In the genomic region with DNA sequence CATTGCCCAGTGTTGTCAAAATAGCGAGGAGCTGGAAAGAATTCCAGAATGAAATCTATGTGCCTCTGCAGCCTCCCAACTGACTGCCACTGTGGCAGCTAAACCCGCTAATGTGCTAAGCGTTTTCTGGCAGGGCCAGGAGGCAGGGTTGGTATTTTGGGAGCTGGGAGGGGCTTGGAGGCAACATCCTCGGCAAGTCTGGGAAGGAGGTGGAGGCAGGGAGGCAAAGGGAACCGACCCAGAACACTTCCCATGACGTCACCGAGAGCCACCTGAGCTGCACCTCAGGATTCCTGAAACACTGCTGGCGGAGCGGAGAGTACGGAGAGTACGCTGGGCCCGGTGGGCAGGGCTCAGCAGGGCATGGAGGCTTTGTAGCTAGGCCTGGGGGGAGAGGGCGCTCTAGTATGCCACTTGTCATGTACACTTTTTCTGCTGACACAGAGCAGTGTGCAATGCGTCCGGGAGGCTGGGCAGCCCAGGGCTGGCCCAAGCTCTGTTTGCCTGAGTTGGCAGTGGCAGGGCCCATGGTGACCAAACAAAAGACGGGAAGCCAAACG, we compare ENCODE assay signal across 10 cellular contexts.
DNase-seq lines count a peak whose midpoint lies in the region; ATAC-seq, FAIRE-seq and TF ChIP-seq lines count a peak whose summit lies in the region.
"Had no signal": no experiment of that assay in that cellular context is flagged by ENCODE, and none has a peak within 500 bp of the region (broad histone marks: within the 10 kb centered on the region; RNA-seq: fewer than 3 reads in every experiment).

No MANE protein-coding gene starts in this region.

- H3K9me3 ChIP-seq in kidney (ENCODE audit: control insufficient read depth in 1 of 2, low read length in 2 of 2) = no peaks in the 10 kb centered on the region

- peak overlapping the region; percentile 56 for H3K4me3 ChIP-seq in coronary artery
- peak overlapping the region in 1 of 2 donors; percentile 15 for H3K4me3 ChIP-seq in kidney (ENCODE audit: low read length in 2 of 2)

- no peaks in the 10 kb centered on the region for H3K36me3 ChIP-seq in kidney (ENCODE audit: control insufficient read depth in 1 of 2, insufficient read depth in 2 of 2, low read length in 2 of 2)

- no peak overlapping the region for H3K9ac ChIP-seq in kidney (ENCODE audit: low read length in 2 of 2)

- ATAC-seq in GM18520 (IDR thresholded peaks at IDR 0.05; ENCODE audit: unreplicated experiment) (no peak), HG02840 (IDR thresholded peaks at IDR 0.05; ENCODE audit: low FRiP score, unreplicated experiment) (no peak)

- H3K4me1 ChIP-seq in kidney (ENCODE audit: control insufficient read depth in 1 of 2, insufficient read depth in 1 of 2, low read depth in 1 of 2, low read length in 2 of 2) = no peaks in the 10 kb centered on the region

- in situ Hi-C loops in G401 (cut with HindIII; ENCODE audit: low sequenced_read_pairs) = no loop called here

- peak; percentile 93 for DNase-seq in G401 (ENCODE audit: low spot score)
- peak; percentile 88 for DNase-seq in coronary artery (ENCODE audit: low spot score)
- peak; percentile 90 for DNase-seq in kidney
- peak; percentile 75 for DNase-seq in pons (ENCODE audit: low spot score)
- no peak for DNase-seq in SW480 (ENCODE audit: low spot score)
- DNase-seq in OCI-M2 (lab: John Stamatoyannopoulos, UW; ENCODE audit: unreplicated experiment) = no peak
- DNase-seq: NCI-H1694 treated with DMSO at 0.1 percent for 48 hours had no signal

- H3K27ac ChIP-seq in coronary artery (peak overlapping the region; percentile 89 to 90), kidney (ENCODE audit: low read depth in 2 of 2, low read length in 2 of 2) (no peak overlapping the region)

- TF ChIP-seq CTCF in coronary artery (IDR thresholded peaks at IDR 0.05) (no peak), kidney (IDR thresholded peaks at IDR 0.05; ENCODE audit: borderline replicate concordance, extremely low read depth, insufficient read depth) (no peak)

- intact Hi-C loops in kidney (cut with DNase I) = no loop called here

- no peak for FAIRE-seq in kidney (lab: Jason Lieb, UNC)
- FAIRE-seq: RCC 7860 had no signal

Comparison
In these comparisons a context has a peak if more than half of its experiments do, and no peak if none do; other contexts are left out.
1. DNase-seq: peak in G401 (single experiment), coronary artery (single experiment), kidney (single experiment) and pons (single experiment); none in SW480 (single experiment) and OCI-M2 (single experiment).
2. H3K27ac ChIP-seq: peak in coronary artery (2 of 2); none in kidney (0 of 2).